ENCODE assay signal across 13 cellular contexts in the genomic region with DNA sequence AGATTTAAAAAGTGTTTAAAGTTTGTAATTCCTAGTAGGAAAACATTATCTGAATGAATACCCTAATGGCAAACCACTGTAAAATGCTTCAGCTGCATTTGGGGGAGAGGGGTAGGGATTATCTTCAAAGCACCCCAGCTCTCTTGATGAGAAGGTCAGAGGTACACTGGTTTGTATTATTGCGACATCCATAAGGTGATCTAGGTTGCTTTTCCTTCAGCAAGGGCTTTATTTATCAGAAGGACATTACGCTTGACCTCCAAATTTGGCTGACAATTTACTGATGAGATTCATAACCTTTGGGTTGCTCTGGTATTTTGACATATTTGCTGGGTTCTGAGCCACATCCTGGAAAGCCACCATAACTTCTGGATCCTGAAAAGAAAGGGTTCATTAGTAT. TPM values are rescaled to one million over a fixed set of nuclear protein-coding genes. Genes with fewer than 3 reads are reported as not detected.
"Had no signal": no experiment of that assay in that cellular context is flagged by ENCODE, and none has a peak within 500 bp of the region (broad histone marks: within the 10 kb centered on the region; RNA-seq: fewer than 3 reads in every experiment).

No MANE protein-coding gene starts in this region.

RNA-seq across cellular contexts. Expression of a gene that starts 35.6 kb away (rescaled TPM):
- total RNA-seq: activated CD4-positive, alpha-beta memory T cell treated with anti-CD3 and anti-CD28 coated beads, Interleukin-2, amount 10 ng/mL, durations not matched to agents 7 days and 5 days; activated CD8-positive, alpha-beta memory T cell treated with anti-CD3 and anti-CD28 coated beads, Interleukin-2, amount 10 ng/mL, durations not matched to agents 7 days and 5 days; bronchial epithelial cell; cerebellum; esophagus squamous epithelium; heart right ventricle; left ventricle myocardium superior; mucosa of gallbladder; naive thymus-derived CD4-positive, alpha-beta T cell; osteoblast; progenitor cell of endocrine pancreas; upper lobe of right lung had no signal
- polyA plus RNA-seq: heart right ventricle, thymus had no signal
